In genomic region chr7:7810826-7811225, GRCh38 we compare ENCODE assay signal across 20 cellular contexts.
DNase-seq lines count a peak whose midpoint lies in the region; ATAC-seq, FAIRE-seq and TF ChIP-seq lines count a peak whose summit lies in the region.
"Had no signal": no experiment of that assay in that cellular context is flagged by ENCODE, and none has a peak within 500 bp of the region (broad histone marks: within the 10 kb centered on the region; RNA-seq: fewer than 3 reads in every experiment).

No MANE protein-coding gene starts in this region.

- intact Hi-C loops in K562 (cut with micrococcal nuclease) = no loop called here

- H3K4me1 ChIP-seq in SK-N-SH (ENCODE audit: control insufficient read depth in 1 of 2, insufficient read depth in 2 of 2, low read depth in 1 of 2, low read length in 1 of 2) (peaks cover 0 to 8% of the 10 kb centered on the region in 2 experiments; a peak in 2 of 4 replicates), K562 (replicated peaks in 1 of 2; ENCODE audit: control insufficient read depth in 2 of 2, insufficient read depth in 2 of 2, low read length in 2 of 2) (no peaks in the 10 kb centered on the region)
- H3K4me1 ChIP-seq: HAP-1 had no signal

- no peak for DNase-seq in SK-N-SH
- no peak for DNase-seq in H54 (ENCODE audit: insufficient read length, low spot score)
- DNase-seq in K562 (ENCODE audit: extremely low read depth in 1 of 4, low spot score in 3 of 4) = peak in 2 of 4 experiments; percentile 8 to 10
- no peak for DNase-seq in AML-193 (lab: John Stamatoyannopoulos, UW)
- DNase-seq in Kasumi-1 (lab: John Stamatoyannopoulos, UW) = no peak
- DNase-seq: BE2C; CD4-positive, alpha-beta T cell; CD8-positive, alpha-beta memory T cell; DMS53; DMS79 treated with DMSO at 0.1 percent for 48 hours; GF-D8 had no signal

- H3K27me3 ChIP-seq in SK-N-SH (ENCODE audit: insufficient read depth) (no peaks in the 10 kb centered on the region), K562 (ENCODE audit: control insufficient read depth in 2 of 2, insufficient read depth in 2 of 2, low read length in 2 of 2) (no peaks in the 10 kb centered on the region)
- H3K27me3 ChIP-seq: BE2C; BLaER1 treated with 17β-estradiol and CSF1 and Interleukin-3, amounts not matched to agents 10 nM and 100 nM had no signal

- TF ChIP-seq CTCF in SK-N-SH (IDR thresholded peaks at IDR 0.05) (no peak), K562 (IDR thresholded peaks at IDR 0.05 in 2 of 3, conservative IDR thresholded peaks at IDR 0.05 in 1 of 3; ENCODE audit: insufficient read depth in 2 of 3, low read depth in 1 of 3, low read length in 3 of 3) (no peak)

- H3K79me2 ChIP-seq in SK-N-SH (ENCODE audit: insufficient read depth) = no peaks in the 10 kb centered on the region; the same call in 1 of the 2 replicates
- H3K79me2 ChIP-seq in K562 (ENCODE audit: control insufficient read depth, insufficient read depth, low read length) = no peaks in the 10 kb centered on the region

- no peak for TF ChIP-seq EP300 in SK-N-SH (IDR thresholded peaks at IDR 0.05; ENCODE audit: borderline replicate concordance in 1 of 2, low read depth in 1 of 2, low read length in 1 of 2)
- no peak for TF ChIP-seq EP300 in K562 (IDR thresholded peaks at IDR 0.05; ENCODE audit: low read length)

- H4K20me1 ChIP-seq in SK-N-SH (ENCODE audit: insufficient read depth) (no peaks in the 10 kb centered on the region), K562 (replicated peaks; ENCODE audit: control insufficient read depth, insufficient read depth, low read length) (no peaks in the 10 kb centered on the region)
- H4K20me1 ChIP-seq: BLaER1 treated with 17β-estradiol and CSF1 and Interleukin-3, amounts not matched to agents 10 nM and 100 nM had no signal

- H3K9me2 ChIP-seq in SK-N-SH = no peaks in the 10 kb centered on the region

- in situ Hi-C loops in K562 (cut with MboI) = no loop called here

- ATAC-seq in SK-N-SH treated with all-trans-retinoic acid at 6 μM for 48 hours (no peak), K562 (no peak), GM18909 (IDR thresholded peaks at IDR 0.05; ENCODE audit: poor library complexity, unreplicated experiment) (no peak)
- ATAC-seq: GM23338 had no signal

- H3F3A ChIP-seq in SK-N-SH (replicated peaks; ENCODE audit: insufficient read depth) = no peaks in the 10 kb centered on the region

- H3K4me3 ChIP-seq in SK-N-SH (ENCODE audit: low read depth in 2 of 2, low read length in 1 of 2) (no peak overlapping the region), K562 (no peak overlapping the region)
- H3K4me3 ChIP-seq: BLaER1 treated with 17β-estradiol and CSF1 and Interleukin-3, amounts not matched to agents 10 nM and 100 nM; GM23338; HAP-1 had no signal

- TF ChIP-seq RAD21 in SK-N-SH (IDR thresholded peaks at IDR 0.05; ENCODE audit: low read length) (no peak), K562 (CRISPR knock-in tag; conservative IDR thresholded peaks at IDR 0.05 in 1 of 2, IDR thresholded peaks at IDR 0.05 in 1 of 2) (no peak)

- peak; percentile 84 for FAIRE-seq in H54 (lab: Jason Lieb, UNC)
- no peak for FAIRE-seq in K562 (lab: Jason Lieb, UNC)
- FAIRE-seq: A204.1, GM12892, GM19239 had no signal

- H3K9me3 ChIP-seq in SK-N-SH = no peaks in the 10 kb centered on the region
- H3K9me3 ChIP-seq in K562 (replicated peaks; ENCODE audit: control insufficient read depth, insufficient read depth, low read depth, low read length) = no peaks in the 10 kb centered on the region
- H3K9me3 ChIP-seq: BE2C, HAP-1 had no signal

- H2AFZ ChIP-seq in SK-N-SH (ENCODE audit: low read depth) (no peak overlapping the region), K562 (ENCODE audit: low read depth, low read length) (no peak overlapping the region)
- H2AFZ ChIP-seq: GM23338 had no signal

- TF ChIP-seq POLR2A in H54 (IDR thresholded peaks at IDR 0.05; ENCODE audit: low read depth, low read length) (no peak), K562 (conservative IDR thresholded peaks at IDR 0.05) (no peak)

- H3K4me2 ChIP-seq in SK-N-SH (no peak overlapping the region), K562 (ENCODE audit: insufficient read depth, low read length) (no peak overlapping the region)
- H3K4me2 ChIP-seq: BLaER1 treated with 17β-estradiol and CSF1 and Interleukin-3, amounts not matched to agents 10 nM and 100 nM; GM23338 had no signal

- H3K27ac ChIP-seq in SK-N-SH (ENCODE audit: low read depth in 2 of 2, low read length in 1 of 2) (no peak overlapping the region), K562 (ENCODE audit: extremely low read depth, low read depth, low read length) (no peak overlapping the region)
- H3K27ac ChIP-seq: 22Rv1; BLaER1 treated with 17β-estradiol and CSF1 and Interleukin-3, amounts not matched to agents 10 nM and 100 nM had no signal

- no peaks in the 10 kb centered on the region for H3K9me1 ChIP-seq in K562 (ENCODE audit: control insufficient read depth, insufficient read depth, low read length)

- CTCF ChIA-PET in SK-N-SH (lab: Yijun Ruan, JAX) = no interaction called here
- CTCF ChIA-PET in K562 (lab: Yijun Ruan, JAX; ENCODE audit: low intra/inter-chr PET ratio) = no interaction called here

- no peaks in the 10 kb centered on the region for H3K36me3 ChIP-seq in SK-N-SH (replicated peaks in 1 of 2; ENCODE audit: control insufficient read depth in 1 of 2, insufficient read depth in 2 of 2, low read length in 1 of 2)
- H3K36me3 ChIP-seq in K562 (ENCODE audit: control insufficient read depth, insufficient read depth, low read length) = no peaks in the 10 kb centered on the region
- H3K36me3 ChIP-seq: BE2C, HAP-1 had no signal

- H3K9ac ChIP-seq in SK-N-SH = no peak overlapping the region
- H3K9ac ChIP-seq in K562 (ENCODE audit: insufficient read depth in 1 of 2, low read depth in 2 of 2, low read length in 2 of 2) = no peak overlapping the region
- H3K9ac ChIP-seq: BLaER1 treated with 17β-estradiol and CSF1 and Interleukin-3, amounts not matched to agents 10 nM and 100 nM had no signal

- WGBS in SK-N-SH (ENCODE audit: low lambda C conversion rate) = 97% methylated on average over 2 of the region's 2 CpGs
- WGBS in K562 (ENCODE audit: insufficient coverage, low coverage, missing lambda C conversion rate) = 27% methylated on average over 2 of the region's 2 CpGs

- BruUV-seq in K562 (replicated peaks; lab: Mats Ljungman, UMichigan) = no TSS peak

- POLR2A ChIA-PET in SK-N-SH (lab: Yijun Ruan, JAX) (no interaction called here), K562 (lab: Yijun Ruan, JAX) (no interaction called here)

TF ChIP-seq in SK-N-SH, 30 proteins besides CTCF, POLR2A, EP300 and RAD21:
- TF ChIP-seq GATA2 (CRISPR knock-in tag; IDR thresholded peaks at IDR 0.05) = 0 out of 2 replicates have a peak, but pooled peaks have one; percentile 10
- TF ChIP-seq RFX5 (IDR thresholded peaks at IDR 0.05; ENCODE audit: low read length) = no peak

TF ChIP-seq in SK-N-SH treated with all-trans-retinoic acid at 6 μM for 48 hours, 23 proteins besides CTCF, POLR2A, EP300 and RAD21 (continues in another document):
- TF ChIP-seq CSRNP3 (CRISPR knock-in tag; IDR thresholded peaks at IDR 0.05) (no peak), BACH2 (CRISPR knock-in tag; IDR thresholded peaks at IDR 0.05; ENCODE audit: borderline replicate concordance) (no peak), ARNTL (CRISPR knock-in tag; IDR thresholded peaks at IDR 0.05; ENCODE audit: borderline replicate concordance, low read depth) (no peak)

TF ChIP-seq in K562, 482 proteins besides CTCF, POLR2A, EP300 and RAD21 (continues in another document):
- no peak for TF ChIP-seq THAP7 (CRISPR knock-in tag; IDR thresholded peaks at IDR 0.05)
- no peak for TF ChIP-seq MAFK (IDR thresholded peaks at IDR 0.05; ENCODE audit: low read length)
- TF ChIP-seq, protein P1, sequence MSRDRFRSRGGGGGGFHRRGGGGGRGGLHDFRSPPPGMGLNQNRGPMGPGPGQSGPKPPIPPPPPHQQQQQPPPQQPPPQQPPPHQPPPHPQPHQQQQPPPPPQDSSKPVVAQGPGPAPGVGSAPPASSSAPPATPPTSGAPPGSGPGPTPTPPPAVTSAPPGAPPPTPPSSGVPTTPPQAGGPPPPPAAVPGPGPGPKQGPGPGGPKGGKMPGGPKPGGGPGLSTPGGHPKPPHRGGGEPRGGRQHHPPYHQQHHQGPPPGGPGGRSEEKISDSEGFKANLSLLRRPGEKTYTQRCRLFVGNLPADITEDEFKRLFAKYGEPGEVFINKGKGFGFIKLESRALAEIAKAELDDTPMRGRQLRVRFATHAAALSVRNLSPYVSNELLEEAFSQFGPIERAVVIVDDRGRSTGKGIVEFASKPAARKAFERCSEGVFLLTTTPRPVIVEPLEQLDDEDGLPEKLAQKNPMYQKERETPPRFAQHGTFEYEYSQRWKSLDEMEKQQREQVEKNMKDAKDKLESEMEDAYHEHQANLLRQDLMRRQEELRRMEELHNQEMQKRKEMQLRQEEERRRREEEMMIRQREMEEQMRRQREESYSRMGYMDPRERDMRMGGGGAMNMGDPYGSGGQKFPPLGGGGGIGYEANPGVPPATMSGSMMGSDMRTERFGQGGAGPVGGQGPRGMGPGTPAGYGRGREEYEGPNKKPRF (IDR thresholded peaks at IDR 0.05; ENCODE audit: low read depth, low read length) = no peak
- TF ChIP-seq SAFB (IDR thresholded peaks at IDR 0.05; ENCODE audit: borderline replicate concordance, low read depth, low read length) = no peak
- no peak for TF ChIP-seq ATF7 (IDR thresholded peaks at IDR 0.05)
- no peak for TF ChIP-seq CBFA2T3 (IDR thresholded peaks at IDR 0.05)

Comparison
In these comparisons a context has a peak if more than half of its experiments do, and no peak if none do; other contexts are left out.
1. Of the 27 proteins assayed by ChIP-seq in both K562 and SK-N-SH: peak only in K562: none; only in SK-N-SH: GATA2; in both: none; in neither: 26.